In the genomic region with DNA sequence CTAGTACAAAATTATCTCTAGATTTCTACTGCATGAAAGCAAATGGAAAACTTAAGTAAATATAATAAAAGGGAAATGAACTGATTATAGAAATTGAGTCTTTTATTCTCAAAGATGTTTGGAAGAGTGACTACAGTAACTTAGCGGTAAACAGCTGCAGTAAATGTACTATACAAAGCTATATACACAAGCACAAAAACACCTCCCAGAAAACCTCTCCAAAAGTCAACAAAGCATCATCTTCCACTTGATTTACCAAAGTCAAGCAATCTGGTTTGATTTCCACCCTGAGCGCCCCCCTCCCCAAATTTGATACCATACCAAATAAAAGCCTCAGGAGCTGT, we compare ENCODE assay signal across 8 cellular contexts. TPM values are rescaled to one million over a fixed set of nuclear protein-coding genes. Genes with fewer than 3 reads are reported as not detected.
DNase-seq lines count a peak whose midpoint lies in the region; ATAC-seq and TF ChIP-seq lines count a peak whose summit lies in the region.

No MANE protein-coding gene starts in this region.

- no TSS peak for BruUV-seq in MCF 10A (replicated peaks; lab: Mats Ljungman, UMichigan)

- H3K36me3 ChIP-seq in GM06990 (ENCODE audit: control insufficient read depth, insufficient read depth, low read length) (no peaks in the 10 kb centered on the region), neuron (ENCODE audit: insufficient read depth, low read length) (peaks cover 25% of the 10 kb centered on the region)

- H3K36me3 Mint-ChIP-seq in MCF 10A (ENCODE audit: insufficient read depth, unreplicated experiment): peaks cover 12% of the 10 kb centered on the region

- peaks cover 22% of the 10 kb centered on the region for H3K4me1 ChIP-seq in neuron (ENCODE audit: insufficient read depth, low read length)

- peaks cover 40% of the 10 kb centered on the region for H3K4me1 Mint-ChIP-seq in MCF 10A (ENCODE audit: insufficient read depth, unreplicated experiment)

- H3K4me3 Mint-ChIP-seq in MCF 10A (ENCODE audit: unreplicated experiment): peak overlapping the region; percentile 91

- POLR2A ChIA-PET in MCF 10A (lab: Yijun Ruan, JAX): interaction anchor here (0.6 to 2.2 kb wide), 20 partner anchors 11 to 514 kb away, joined by 3 to 11 read pairs (median 4); no protein-coding TSS in a partner anchor

- TF ChIP-seq CTCF in GM06990 (IDR thresholded peaks at IDR 0.05; ENCODE audit: insufficient read depth, low read length, poor library complexity, severe bottlenecking) (no peak), MCF 10A (IDR thresholded peaks at IDR 0.05; ENCODE audit: unreplicated experiment) (no peak)

- H3K4me3 ChIP-seq in GM06990 (replicated peaks; ENCODE audit: low read depth, low read length) (peak overlapping the region; percentile 90), neuron (ENCODE audit: low read length) (peak overlapping the region; percentile 91)

- no peaks in the 10 kb centered on the region for H3K27me3 Mint-ChIP-seq in MCF 10A (ENCODE audit: insufficient read depth, unreplicated experiment)

- intact Hi-C loops in MCF 10A (cut with micrococcal nuclease): loop anchor here (5.0 kb wide), 1 partner anchor 144 kb away; a partner anchor contains a TSS

- no peaks in the 10 kb centered on the region for H3K9me3 Mint-ChIP-seq in MCF 10A (ENCODE audit: unreplicated experiment)

- no peaks in the 10 kb centered on the region for H3K27me3 ChIP-seq in GM06990 (replicated peaks; ENCODE audit: control insufficient read depth, insufficient read depth, low read length)
- no peaks in the 10 kb centered on the region for H3K27me3 ChIP-seq in neuron (ENCODE audit: insufficient read depth, low read length)

- no peak for DNase-seq in GM06990 (ENCODE audit: extremely low read depth, insufficient read length)
- peak; percentile 94 for DNase-seq in NCI-H2029 treated with DMSO at 0.1 percent for 48 hours (lab: John Stamatoyannopoulos, UW)
- no peak for DNase-seq in MCF 10A (ENCODE audit: unreplicated experiment)
- no peak for DNase-seq in medulla oblongata (ENCODE audit: extremely low spot score)
- DNase-seq in nucleus accumbens (lab: John Stamatoyannopoulos, UW): no peak
- DNase-seq in SKM-1 treated with dmso at 0.1 percent for 144 hours (lab: John Stamatoyannopoulos, UW; ENCODE audit: unreplicated experiment): no peak

- no peak for ATAC-seq in GM19455 (IDR thresholded peaks at IDR 0.05; ENCODE audit: unreplicated experiment)

- CTCF ChIA-PET in MCF 10A (lab: Yijun Ruan, JAX): interaction anchor here (0.6 to 1.6 kb wide), 9 partner anchors 8 to 315 kb away, joined by 3 to 6 read pairs (median 4); no protein-coding TSS in a partner anchor

- peak overlapping the region; percentile 94 for H3K27ac Mint-ChIP-seq in MCF 10A (ENCODE audit: low read depth, unreplicated experiment)

- H3K9me3 ChIP-seq in neuron (ENCODE audit: low read length): no peaks in the 10 kb centered on the region

- H2AFZ ChIP-seq in neuron (ENCODE audit: low read depth, low read length): no peak overlapping the region

RNA-seq across cellular contexts. Expression of a gene that starts 2.7 kb away (rescaled TPM):
- total RNA-seq in MCF 10A (2022): 35.4 and 63.8 TPM in 2 replicates
